Comparison of ENCODE assay signal across 20 cellular contexts in genomic region chr13:98459721-98460370, GRCh38.
DNase-seq lines count a peak whose midpoint lies in the region; ATAC-seq, FAIRE-seq and TF ChIP-seq lines count a peak whose summit lies in the region.
"Had no signal": no experiment of that assay in that cellular context is flagged by ENCODE, and none has a peak within 500 bp of the region (broad histone marks: within the 10 kb centered on the region; RNA-seq: fewer than 3 reads in every experiment).

No MANE protein-coding gene starts in this region.

- H3K4me1 Mint-ChIP-seq in astrocyte (ENCODE audit: low read depth, unreplicated experiment) (peaks cover 2% of the 10 kb centered on the region), nephron progenitor cell (peaks cover 73% of the 10 kb centered on the region), Calu3 (ENCODE audit: low read depth, unreplicated experiment) (no peaks in the 10 kb centered on the region)

- H3K36me3 ChIP-seq in astrocyte (ENCODE audit: insufficient read depth, low read length) = peaks cover 19% of the 10 kb centered on the region

- H3K4me3 Mint-ChIP-seq in astrocyte (ENCODE audit: unreplicated experiment) (no peak overlapping the region), nephron progenitor cell (no peak overlapping the region), Calu3 (ENCODE audit: low read depth, unreplicated experiment) (no peak overlapping the region)
- H3K4me3 Mint-ChIP-seq: brain had no signal

- peaks cover 29% of the 10 kb centered on the region for H4K20me1 ChIP-seq in astrocyte (ENCODE audit: insufficient read depth, low read length)

- H3K36me3 Mint-ChIP-seq in activated naive CD4-positive, alpha-beta T cell treated with anti-CD3 and anti-CD28 coated beads, Interleukin-2, amount 50 U/mL, for 72 hours = peaks cover 17 to 28% of the 10 kb centered on the region in 2 donors
- H3K36me3 Mint-ChIP-seq in astrocyte (ENCODE audit: low read depth, unreplicated experiment) (peaks cover 34% of the 10 kb centered on the region), nephron progenitor cell (ENCODE audit: low read depth) (peaks cover 66% of the 10 kb centered on the region), Calu3 (ENCODE audit: insufficient read depth, unreplicated experiment) (peaks cover 21% of the 10 kb centered on the region)

- no peak overlapping the region for H3K9ac ChIP-seq in astrocyte (ENCODE audit: low read length)

- no peak overlapping the region for H2AFZ ChIP-seq in astrocyte (ENCODE audit: low read depth, low read length)

- BruUV-seq in Calu3 (replicated peaks; lab: Mats Ljungman, UMichigan) = no TSS peak

- H3K27me3 Mint-ChIP-seq in astrocyte (ENCODE audit: low read depth, unreplicated experiment) (no peaks in the 10 kb centered on the region), nephron progenitor cell (ENCODE audit: low read depth, poor library complexity) (peaks cover 4% of the 10 kb centered on the region), Calu3 (ENCODE audit: unreplicated experiment) (no peaks in the 10 kb centered on the region)

- no peaks in the 10 kb centered on the region for H3K27me3 ChIP-seq in astrocyte (ENCODE audit: insufficient read depth, low read length)
- H3K27me3 ChIP-seq: gastrocnemius medialis, upper lobe of right lung had no signal

- no peak overlapping the region for H3K27ac ChIP-seq in astrocyte (ENCODE audit: low read depth, low read length)
- H3K27ac ChIP-seq: upper lobe of right lung had no signal

- no peak for DNase-seq in activated naive CD4-positive, alpha-beta T cell treated with anti-CD3 and anti-CD28 coated beads, Interleukin-2, amount 50 U/mL, for 72 hours (ENCODE audit: low spot score in 2 of 2)
- DNase-seq in activated naive CD4-positive, alpha-beta T cell treated with anti-CD3 and anti-CD28 coated beads, Interleukin-2, amount 50 U/mL, for 16 hours = no peak
- no peak for DNase-seq in astrocyte (ENCODE audit: low read depth)
- no peak for DNase-seq in nephron progenitor cell
- no peak for DNase-seq in Calu3
- no peak for DNase-seq in activated CD4-positive, alpha-beta T cell treated with anti-CD3 and anti-CD28 coated beads, Interleukin-2, amount 50 U/mL, for 4 hours
- DNase-seq in DMS79 (lab: John Stamatoyannopoulos, UW) = no peak
- DNase-seq: C1 segment of cervical spinal cord; effector CD8-positive, alpha-beta T cell; gastrocnemius medialis; GF-D8; KBM-7; MM.1S; NCI-H1436; NCI-H510A; upper lobe of right lung had no signal

- FAIRE-seq in astrocyte (lab: Jason Lieb, UNC) = no peak
- FAIRE-seq: islet of Langerhans, RCC 7860 had no signal

- CTCF ChIA-PET in Calu3 (lab: Charles Lee) = no interaction called here

- TF ChIP-seq CTCF in astrocyte (IDR thresholded peaks at IDR 0.05; ENCODE audit: insufficient read depth, low read depth, low read length) = no peak
- no peak for TF ChIP-seq CTCF in nephron progenitor cell (IDR thresholded peaks at IDR 0.05)
- no peak for TF ChIP-seq CTCF in Calu3 (IDR thresholded peaks at IDR 0.05; ENCODE audit: unreplicated experiment)

- no peaks in the 10 kb centered on the region for H3K9me3 ChIP-seq in astrocyte (ENCODE audit: insufficient read depth, low read depth, low read length)
- H3K9me3 ChIP-seq: gastrocnemius medialis, upper lobe of right lung had no signal

- no peak for ATAC-seq in activated naive CD4-positive, alpha-beta T cell treated with anti-CD3 and anti-CD28 coated beads, Interleukin-2, amount 50 U/mL, for 72 hours
- ATAC-seq: esophagus mucosa, gastrocnemius medialis had no signal

- H3K9me3 Mint-ChIP-seq in activated naive CD4-positive, alpha-beta T cell treated with anti-CD3 and anti-CD28 coated beads, Interleukin-2, amount 50 U/mL, for 72 hours = no peaks in the 10 kb centered on the region
- peaks cover 2% of the 10 kb centered on the region for H3K9me3 Mint-ChIP-seq in astrocyte (ENCODE audit: unreplicated experiment)
- no peaks in the 10 kb centered on the region for H3K9me3 Mint-ChIP-seq in nephron progenitor cell
- no peaks in the 10 kb centered on the region for H3K9me3 Mint-ChIP-seq in Calu3 (ENCODE audit: low read depth, unreplicated experiment)
- H3K9me3 Mint-ChIP-seq: brain had no signal

- peaks cover 4% of the 10 kb centered on the region for H3K4me1 ChIP-seq in astrocyte (ENCODE audit: insufficient read depth, low read length)

- H3K79me2 ChIP-seq in astrocyte (ENCODE audit: insufficient read depth, low read length) = peaks cover 36% of the 10 kb centered on the region

- H3K27ac Mint-ChIP-seq in activated naive CD4-positive, alpha-beta T cell treated with anti-CD3 and anti-CD28 coated beads, Interleukin-2, amount 50 U/mL, for 72 hours = peak overlapping the region; percentile 51 to 86
- H3K27ac Mint-ChIP-seq in astrocyte (ENCODE audit: unreplicated experiment) (peak overlapping the region; percentile 58), nephron progenitor cell (peak overlapping the region; percentile 92), Calu3 (ENCODE audit: unreplicated experiment) (no peak overlapping the region)

- H3K4me2 ChIP-seq in astrocyte (ENCODE audit: low read length) = no peak overlapping the region

- intact Hi-C loops in Calu3 (cut with micrococcal nuclease; ENCODE audit: unreplicated experiment) = no loop called here

- no peak overlapping the region for H3K4me3 ChIP-seq in astrocyte (ENCODE audit: insufficient read depth, low read depth, low read length)
- H3K4me3 ChIP-seq: gastrocnemius medialis, upper lobe of right lung had no signal
